Comparison of ENCODE assay signal across 21 cellular contexts in the genomic region with DNA sequence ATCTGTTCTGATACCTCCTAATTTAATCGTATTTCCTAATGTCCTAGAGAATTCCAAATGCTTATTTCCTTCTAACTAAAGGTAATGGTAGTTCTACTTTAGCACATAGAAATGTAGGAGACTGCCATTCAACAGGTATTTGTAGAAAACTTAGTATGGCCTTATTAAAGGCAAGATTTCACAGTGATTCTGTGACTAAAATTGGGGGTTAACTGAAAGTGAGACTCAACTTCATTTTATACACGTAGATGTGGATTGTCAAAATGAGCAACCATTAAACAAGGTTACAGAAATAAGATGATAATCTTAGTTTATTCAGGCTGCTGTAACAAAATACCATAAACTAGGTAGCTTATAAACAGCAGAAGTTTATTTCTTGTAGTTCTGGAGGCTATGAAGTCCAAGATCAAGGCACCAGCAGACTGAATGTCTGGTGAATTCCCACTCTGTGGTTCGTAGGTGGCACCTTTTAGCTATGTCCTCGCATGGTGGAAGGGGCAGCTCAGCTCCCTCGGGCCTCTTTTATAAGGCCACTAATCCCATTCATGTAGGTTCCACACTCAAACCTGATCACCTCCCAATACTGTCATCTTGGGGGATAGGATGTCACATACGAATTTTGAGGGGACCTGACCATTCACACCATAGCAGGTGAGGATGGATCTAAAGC. TPM values are rescaled to one million over a fixed set of nuclear protein-coding genes. Genes with fewer than 3 reads are reported as not detected.
A peak's percentile ranks its signal among the peaks of the same experiment; 100 is the strongest.
DNase-seq lines count a peak whose midpoint lies in the region; ATAC-seq, FAIRE-seq and TF ChIP-seq lines count a peak whose summit lies in the region.
"Had no signal": no experiment of that assay in that cellular context is flagged by ENCODE, and none has a peak within 500 bp of the region (broad histone marks: within the 10 kb centered on the region; RNA-seq: fewer than 3 reads in every experiment).

No MANE protein-coding gene starts in this region.

- H3K4me1 ChIP-seq in CD8-positive, alpha-beta T cell (ENCODE audit: insufficient read depth, low read length): peaks cover 31% of the 10 kb centered on the region

- POLR2A ChIA-PET in CD8-positive, alpha-beta T cell (lab: Charles Lee): no interaction called here
- POLR2A ChIA-PET in naive thymus-derived CD8-positive, alpha-beta T cell (lab: Charles Lee): no interaction called here

- no peaks in the 10 kb centered on the region for H3K27me3 ChIP-seq in CD8-positive, alpha-beta T cell (ENCODE audit: insufficient read depth, low read length)

- H3K4me3 ChIP-seq in CD8-positive, alpha-beta T cell (ENCODE audit: low read depth, low read length): no peak overlapping the region

- H3K36me3 ChIP-seq in CD8-positive, alpha-beta T cell (ENCODE audit: insufficient read depth, low read length): no peaks in the 10 kb centered on the region

- CTCF ChIA-PET in CD8-positive, alpha-beta T cell (lab: Charles Lee): no interaction called here

- DNase-seq in activated T-cell treated with anti-CD3 and anti-CD28 coated beads, Interleukin-2, amount 50 U/mL, for 24 hours: no peak
- DNase-seq in activated T-cell treated with anti-CD3 and anti-CD28 coated beads, Interleukin-2, amount 50 U/mL, for 1 hour: no peak
- DNase-seq in CD8-positive, alpha-beta T cell: no peak
- DNase-seq in GM19239 (ENCODE audit: insufficient read length, low spot score): no peak
- DNase-seq in naive thymus-derived CD8-positive, alpha-beta T cell: no peak
- DNase-seq: ACHN; AML-193; DMS79; GOT3; KG1; NCI-H1436; NCI-H2029; NCI-H2171; NCI-H446; NCI-H69; NK-92 treated with Interleukin-12 subunit alpha and Interleukin-12 subunit beta, amount 100 ng/mL, for 24 hours; SHP77 treated with DMSO at 0.1 percent for 48 hours had no signal

- intact Hi-C loops in CD8-positive, alpha-beta T cell (cut with DNase I, micrococcal nuclease): no loop called here

- no peak overlapping the region for H3K4me3 Mint-ChIP-seq in activated T-cell treated with anti-CD3 and anti-CD28 coated beads, Interleukin-2, amount 50 U/mL, for 24 hours
- no peak overlapping the region for H3K4me3 Mint-ChIP-seq in CD8-positive, alpha-beta T cell
- no peak overlapping the region for H3K4me3 Mint-ChIP-seq in naive thymus-derived CD8-positive, alpha-beta T cell
- H3K4me3 Mint-ChIP-seq: CD14-positive monocyte had no signal

- peak; percentile 57 for FAIRE-seq in GM19239 (lab: Jason Lieb, UNC)
- FAIRE-seq: D721Med had no signal

- H3K27me3 Mint-ChIP-seq in activated T-cell treated with anti-CD3 and anti-CD28 coated beads, Interleukin-2, amount 50 U/mL, for 24 hours: no peaks in the 10 kb centered on the region
- H3K27me3 Mint-ChIP-seq in CD8-positive, alpha-beta T cell (ENCODE audit: low read depth): no peaks in the 10 kb centered on the region
- H3K27me3 Mint-ChIP-seq in naive thymus-derived CD8-positive, alpha-beta T cell: no peaks in the 10 kb centered on the region

- H3K9me3 ChIP-seq in CD8-positive, alpha-beta T cell (ENCODE audit: low read length): no peaks in the 10 kb centered on the region

- ATAC-seq in CD8-positive, alpha-beta T cell: no peak
- peak; percentile 30 to 41 for ATAC-seq in naive thymus-derived CD8-positive, alpha-beta T cell
- ATAC-seq in GM21825 (IDR thresholded peaks at IDR 0.05; ENCODE audit: unreplicated experiment): no peak
- ATAC-seq in HG02981 (IDR thresholded peaks at IDR 0.05; ENCODE audit: unreplicated experiment): no peak

- H3K36me3 Mint-ChIP-seq in activated T-cell treated with anti-CD3 and anti-CD28 coated beads, Interleukin-2, amount 50 U/mL, for 24 hours (ENCODE audit: low read depth): peaks cover 79% of the 10 kb centered on the region
- H3K36me3 Mint-ChIP-seq in CD8-positive, alpha-beta T cell: peaks cover 23% of the 10 kb centered on the region
- H3K36me3 Mint-ChIP-seq in naive thymus-derived CD8-positive, alpha-beta T cell: peaks cover 8 to 30% (median 13%) of the 10 kb centered on the region in 3 donors

- H3K4me1 Mint-ChIP-seq in activated T-cell treated with anti-CD3 and anti-CD28 coated beads, Interleukin-2, amount 50 U/mL, for 24 hours (ENCODE audit: low read depth): peaks cover 83% of the 10 kb centered on the region
- H3K4me1 Mint-ChIP-seq in CD8-positive, alpha-beta T cell (ENCODE audit: low read depth): peaks cover 71% of the 10 kb centered on the region
- peaks cover 25 to 86% (median 75%) of the 10 kb centered on the region in 4 donors for H3K4me1 Mint-ChIP-seq in naive thymus-derived CD8-positive, alpha-beta T cell

- no peak for TF ChIP-seq CTCF in CD8-positive, alpha-beta T cell (IDR thresholded peaks at IDR 0.05)

- peaks cover 7% of the 10 kb centered on the region for H3K9me3 Mint-ChIP-seq in activated T-cell treated with anti-CD3 and anti-CD28 coated beads, Interleukin-2, amount 50 U/mL, for 24 hours
- no peaks in the 10 kb centered on the region for H3K9me3 Mint-ChIP-seq in CD8-positive, alpha-beta T cell
- H3K9me3 Mint-ChIP-seq in naive thymus-derived CD8-positive, alpha-beta T cell: peaks cover 0 to 7% (median 0%) of the 10 kb centered on the region in 9 donors

- H3K27ac Mint-ChIP-seq in activated T-cell treated with anti-CD3 and anti-CD28 coated beads, Interleukin-2, amount 50 U/mL, for 24 hours: peak overlapping the region; percentile 80
- H3K27ac Mint-ChIP-seq in CD8-positive, alpha-beta T cell: peak overlapping the region; percentile 34
- peak overlapping the region in 4 of 10 donors; percentile 6 to 60 (median 56) for H3K27ac Mint-ChIP-seq in naive thymus-derived CD8-positive, alpha-beta T cell

- H3K27ac ChIP-seq in CD8-positive, alpha-beta T cell (ENCODE audit: low read depth, low read length): no peak overlapping the region

RNA-seq across cellular contexts. Expression of a gene that starts 38.7 kb away (rescaled TPM):
- total RNA-seq in CD8-positive, alpha-beta T cell: 100 to 1,000 TPM; 129 to 132 TPM
- total RNA-seq in naive thymus-derived CD8-positive, alpha-beta T cell: 100 to 1,000 TPM; 114 to 117 TPM
- 10 to 100 TPM in 2 of 3 donors, 1 to 10 TPM in 1; 9.5 to 14.1 (median 12.9) TPM for polyA plus RNA-seq in naive thymus-derived CD8-positive, alpha-beta T cell

RNA-seq across cellular contexts. Expression of a gene that starts 43.8 kb away (rescaled TPM):
- total RNA-seq in CD8-positive, alpha-beta T cell: 1 to 10 TPM; 5.4 to 6.7 TPM
- total RNA-seq in naive thymus-derived CD8-positive, alpha-beta T cell: 1 to 10 TPM; 5.1 to 6.0 TPM
- polyA plus RNA-seq in naive thymus-derived CD8-positive, alpha-beta T cell: under 1 TPM; 0.30 to 0.80 (median 0.37) TPM

Comparison
In these comparisons a context has a peak if more than half of its experiments do, and no peak if none do; other contexts are left out.
1. ATAC-seq: peak in naive thymus-derived CD8-positive, alpha-beta T cell (2 of 2); none in CD8-positive, alpha-beta T cell (single experiment), GM21825 (single experiment) and HG02981 (single experiment).